In genomic region chr5:180803181-180804128, GRCh38 we compare ENCODE assay signal across 8 cellular contexts. TPM values are rescaled to one million over a fixed set of nuclear protein-coding genes. Genes with fewer than 3 reads are reported as not detected.
DNase-seq lines count a peak whose midpoint lies in the region; ATAC-seq and TF ChIP-seq lines count a peak whose summit lies in the region.

No MANE protein-coding gene starts in this region.

- peaks cover 51% of the 10 kb centered on the region for H3K79me2 ChIP-seq in fibroblast of lung (ENCODE audit: control insufficient read depth, insufficient read depth, low read length)

- CTCF ChIA-PET in HEK293 (lab: Yijun Ruan, JAX), result interaction anchor here (0.6 kb wide), 1 partner anchor 118 kb away, joined by 4 read pairs; no protein-coding TSS in a partner anchor

- H3K27ac ChIP-seq in HEK293 (ENCODE audit: extremely low read depth, low read depth, low read length), result peak overlapping the region; percentile 19; the same call in 1 of the 2 replicates
- peak overlapping the region; percentile 58 for H3K27ac ChIP-seq in fibroblast of lung (ENCODE audit: insufficient read depth, low read length)
- peak overlapping the region; percentile 92 to 97 for H3K27ac ChIP-seq in thoracic aorta

- H3K9me3 ChIP-seq in HEK293 (ENCODE audit: control insufficient read depth, insufficient read depth, low read depth, low read length) (no peaks in the 10 kb centered on the region), fibroblast of lung (ENCODE audit: control insufficient read depth, insufficient read depth, low read depth, low read length) (no peaks in the 10 kb centered on the region), neuron (ENCODE audit: low read length) (no peaks in the 10 kb centered on the region), thoracic aorta (no peaks in the 10 kb centered on the region)

- H3K36me3 ChIP-seq in HEK293 (ENCODE audit: control insufficient read depth in 2 of 2, insufficient read depth in 1 of 2, low read length in 2 of 2) (peaks cover 0 to 36% of the 10 kb centered on the region in 2 experiments; a peak in 1 of 3 replicates), fibroblast of lung (ENCODE audit: control insufficient read depth, insufficient read depth, low read length) (peaks cover 3% of the 10 kb centered on the region), neuron (ENCODE audit: insufficient read depth, low read length) (peaks cover 13% of the 10 kb centered on the region), thoracic aorta (no peaks in the 10 kb centered on the region)

- ATAC-seq in thoracic aorta (ENCODE audit: insufficient number of reproducible peaks, low FRiP score, low read depth), result no peak

- peak overlapping the region; percentile 60 for H3K9ac ChIP-seq in fibroblast of lung (ENCODE audit: insufficient read depth, low read length)

- peak overlapping the region; percentile 3 for H2AFZ ChIP-seq in fibroblast of lung (ENCODE audit: low read length)
- H2AFZ ChIP-seq in neuron (ENCODE audit: low read depth, low read length), result no peak overlapping the region

- POLR2A ChIA-PET in HEK293 (lab: Yijun Ruan, JAX), result no interaction called here

- peak overlapping the region; percentile 76 for H3K4me2 ChIP-seq in fibroblast of lung (ENCODE audit: extremely low read depth, insufficient read depth, low read length)

- H3K4me3 ChIP-seq in GM12864 (ENCODE audit: low read depth, low read length) (peak overlapping the region; percentile 95), HEK293 (ENCODE audit: low read depth, low read length) (peak overlapping the region; percentile 35), fibroblast of lung (replicated peaks in 1 of 4; ENCODE audit: control extremely low read depth in 1 of 4, insufficient read depth in 1 of 4, low read depth in 3 of 4, low read length in 4 of 4) (peak overlapping the region; percentile 13 to 59 (median 30)), neuron (ENCODE audit: low read length) (peak overlapping the region; percentile 48), thoracic aorta (peak overlapping the region; percentile 99)

- H3K27me3 ChIP-seq in fibroblast of lung (ENCODE audit: control insufficient read depth, insufficient read depth, low read length), result no peaks in the 10 kb centered on the region
- H3K27me3 ChIP-seq in neuron (ENCODE audit: insufficient read depth, low read length), result no peaks in the 10 kb centered on the region
- no peaks in the 10 kb centered on the region for H3K27me3 ChIP-seq in thoracic aorta (replicated peaks; ENCODE audit: insufficient read depth)

- TF ChIP-seq CTCF in GM12864 (IDR thresholded peaks at IDR 0.05; ENCODE audit: low read depth, low read length, missing control alignments) (peak; percentile 26), HEK293 (tag by site-specific recombination; IDR thresholded peaks at IDR 0.05) (no peak), fibroblast of lung (conservative IDR thresholded peaks at IDR 0.05 in 1 of 2, IDR thresholded peaks at IDR 0.05 in 1 of 2; ENCODE audit: low read depth in 1 of 2, low read length in 2 of 2) (peak in 1 of 2 donors; percentile 11), thoracic aorta (IDR thresholded peaks at IDR 0.05) (no peak)

- peaks cover 15% of the 10 kb centered on the region for H3K4me1 ChIP-seq in HEK293 (ENCODE audit: control insufficient read depth, insufficient read depth, low read length)
- peaks cover 42% of the 10 kb centered on the region for H3K4me1 ChIP-seq in fibroblast of lung (ENCODE audit: control insufficient read depth, extremely low read depth, insufficient read depth, low read length)
- peaks cover 37% of the 10 kb centered on the region for H3K4me1 ChIP-seq in neuron (ENCODE audit: insufficient read depth, low read length)
- peaks cover 69 to 90% of the 10 kb centered on the region in 2 donors for H3K4me1 ChIP-seq in thoracic aorta (ENCODE audit: control insufficient read depth in 1 of 2, low read depth in 2 of 2)

- DNase-seq in GM12864 (ENCODE audit: low read depth) (peak; percentile 87), NK-92 (lab: John Stamatoyannopoulos, UW; ENCODE audit: unreplicated experiment) (peak; percentile 27), activated T-cell treated with anti-CD3 and anti-CD28 coated beads for 48 hours (ENCODE audit: low read depth) (peak; percentile 82), fibroblast of lung (ENCODE audit: low read depth in 2 of 2) (no peak), thoracic aorta (ENCODE audit: low spot score) (no peak), putamen (ENCODE audit: low spot score) (no peak)

- H4K20me1 ChIP-seq in fibroblast of lung (ENCODE audit: control insufficient read depth, extremely low read depth, insufficient read depth, low read length), result peaks cover 5% of the 10 kb centered on the region

TF ChIP-seq in HEK293, 187 proteins besides CTCF, POLR2A, EP300 and RAD21:
- TF ChIP-seq GLIS2 (tag by site-specific recombination; IDR thresholded peaks at IDR 0.05), result peak; percentile 31; the same call in 1 of the 2 replicates
- TF ChIP-seq ZSCAN30 (tag by site-specific recombination; IDR thresholded peaks at IDR 0.05), result no peak
- TF ChIP-seq SCRT1 (tag by site-specific recombination; IDR thresholded peaks at IDR 0.05; ENCODE audit: borderline replicate concordance), result peak; percentile 24; the same call in 1 of the 2 replicates
- TF ChIP-seq ZIC2 (tag by site-specific recombination; IDR thresholded peaks at IDR 0.05), result peak; percentile 14; the same call in 1 of the 2 replicates
- no peak for TF ChIP-seq ZNF16 (tag by site-specific recombination; IDR thresholded peaks at IDR 0.05; ENCODE audit: low read depth)
- no peak for TF ChIP-seq ZNF626 (tag by site-specific recombination; IDR thresholded peaks at IDR 0.05)
- 0 out of 2 replicates have a peak, but pooled peaks have one; percentile 19 for TF ChIP-seq ZNF341 (tag by site-specific recombination; IDR thresholded peaks at IDR 0.05; ENCODE audit: low read depth)
- peak; percentile 80 for TF ChIP-seq SCRT2 (tag by site-specific recombination; IDR thresholded peaks at IDR 0.05)
- no peak for TF ChIP-seq ZNF280C (tag by site-specific recombination; IDR thresholded peaks at IDR 0.05)
- no peak for TF ChIP-seq ZNF544 (tag by site-specific recombination; IDR thresholded peaks at IDR 0.05)

RNA-seq across cellular contexts. Expression of gene MGAT1, which starts 0.8 kb away (rescaled TPM):
- 55.2 and 72.5 TPM in 2 replicates for total RNA-seq in fibroblast of lung
- 80.6 and 90.4 TPM in 2 replicates for polyA plus RNA-seq in fibroblast of lung
- polyA plus RNA-seq in fibroblast of lung (2012), result 118 and 125 TPM in 2 replicates
- 137 and 151 TPM in 2 replicates for polyA minus RNA-seq in fibroblast of lung (ENCODE audit: low replicate concordance)
- total RNA-seq in thoracic aorta, result 100 to 1,000 TPM; 226 to 244 TPM

RNA-seq across cellular contexts. Expression of gene ZFP62, which starts 57.6 kb away (rescaled TPM):
- 24.1 TPM in 2 replicates for total RNA-seq in fibroblast of lung
- 10.1 and 14.4 TPM in 2 replicates for polyA plus RNA-seq in fibroblast of lung
- 7.5 and 10.0 TPM in 2 replicates for polyA plus RNA-seq in fibroblast of lung (2012)
- polyA minus RNA-seq in fibroblast of lung (ENCODE audit: low replicate concordance), result 0.96 and 1.1 TPM in 2 replicates
- total RNA-seq in thoracic aorta, result 10 to 100 TPM; 12.2 to 19.0 TPM

Comparison
In these comparisons a context has a peak if more than half of its experiments do, and no peak if none do; other contexts are left out.
1. DNase-seq: peak in GM12864 (single experiment), NK-92 (single experiment) and activated T-cell treated with anti-CD3 and anti-CD28 coated beads for 48 hours (single experiment); none in fibroblast of lung (0 of 2), thoracic aorta (single experiment) and putamen (single experiment).
2. H3K4me3 ChIP-seq: peak in every context shown above with its lines; median percentile 99 in thoracic aorta; 95 in GM12864; 48 in neuron; 35 in HEK293; 30 in fibroblast of lung.
3. H3K27ac ChIP-seq: peak in every context shown above with its lines; median percentile 94 in thoracic aorta; 58 in fibroblast of lung; 19 in HEK293.